9 cellular contexts compared by ENCODE assay signal in genomic region chr4:112523764-112524505, GRCh38. TPM values are rescaled to one million over a fixed set of nuclear protein-coding genes. Genes with fewer than 3 reads are reported as not detected.
DNase-seq lines count a peak whose midpoint lies in the region; ATAC-seq lines count a peak whose summit lies in the region.
"Had no signal": no experiment of that assay in that cellular context is flagged by ENCODE, and none has a peak within 500 bp of the region (broad histone marks: within the 10 kb centered on the region; RNA-seq: fewer than 3 reads in every experiment).

No MANE protein-coding gene starts in this region.

- H3K27me3 ChIP-seq in BLaER1, result peaks cover 74% of the 10 kb centered on the region
- H3K27me3 ChIP-seq in NT2/D1 (ENCODE audit: insufficient read depth, insufficient read length), result peaks cover 72% of the 10 kb centered on the region
- H3K27me3 ChIP-seq in rectal smooth muscle tissue (ENCODE audit: control insufficient read depth, insufficient read depth, low read length), result peaks cover 44% of the 10 kb centered on the region
- H3K27me3 ChIP-seq in aorta (ENCODE audit: control insufficient read depth in 1 of 2, insufficient read depth in 2 of 2, low read length in 1 of 2), result no peaks in the 10 kb centered on the region

- H3K9me3 ChIP-seq in BLaER1, result peaks cover 38% of the 10 kb centered on the region
- no peaks in the 10 kb centered on the region for H3K9me3 ChIP-seq in NT2/D1 (ENCODE audit: insufficient read depth, low read length)
- no peaks in the 10 kb centered on the region for H3K9me3 ChIP-seq in aorta (ENCODE audit: control insufficient read depth, low read length)

- intact Hi-C loops in aorta (cut with DNase I), result no loop called here

- ATAC-seq in GM19328 (IDR thresholded peaks at IDR 0.05; ENCODE audit: unreplicated experiment), result peak; percentile 82
- peak; percentile 87 for ATAC-seq in HG03439 (IDR thresholded peaks at IDR 0.05; ENCODE audit: unreplicated experiment)
- peak; percentile 76 for ATAC-seq in aorta (ENCODE audit: low FRiP score)

- peaks cover 39% of the 10 kb centered on the region for H4K20me1 ChIP-seq in BLaER1

- 3 to 5% methylated on average over 45 to 46 of the region's 46 CpGs for WGBS in aorta, 2 donors

- H3K27ac ChIP-seq in BLaER1 (no peak overlapping the region), rectal smooth muscle tissue (ENCODE audit: low read depth, low read length) (no peak overlapping the region), aorta (ENCODE audit: low read depth in 1 of 2, low read length in 2 of 2) (no peak overlapping the region)

- no peak overlapping the region for H3K9ac ChIP-seq in BLaER1
- H3K9ac ChIP-seq in NT2/D1 (ENCODE audit: insufficient read length, low read depth), result no peak overlapping the region
- no peak overlapping the region for H3K9ac ChIP-seq in rectal smooth muscle tissue (ENCODE audit: low read length)

- peaks cover 16% of the 10 kb centered on the region for H3K4me1 ChIP-seq in BLaER1
- peaks cover 5% of the 10 kb centered on the region for H3K4me1 ChIP-seq in NT2/D1 (ENCODE audit: insufficient read depth, insufficient read length)
- no peaks in the 10 kb centered on the region for H3K4me1 ChIP-seq in rectal smooth muscle tissue (ENCODE audit: control insufficient read depth, insufficient read depth, low read length)
- no peaks in the 10 kb centered on the region for H3K4me1 ChIP-seq in aorta (ENCODE audit: control insufficient read depth in 1 of 2, insufficient read depth in 2 of 2, low read length in 2 of 2)

- H3K36me3 ChIP-seq in BLaER1 (no peaks in the 10 kb centered on the region), NT2/D1 (ENCODE audit: insufficient read depth, insufficient read length, low read length) (no peaks in the 10 kb centered on the region), rectal smooth muscle tissue (ENCODE audit: control insufficient read depth, insufficient read depth, low read length) (no peaks in the 10 kb centered on the region), aorta (ENCODE audit: control insufficient read depth in 1 of 2, insufficient read depth in 2 of 2, low read length in 1 of 2) (no peaks in the 10 kb centered on the region)

- H3K4me3 ChIP-seq in BLaER1 (peak overlapping the region; percentile 52), NT2/D1 (ENCODE audit: insufficient read length, low read depth) (peak overlapping the region; percentile 27), rectal smooth muscle tissue (ENCODE audit: low read length) (peak overlapping the region; percentile 58), aorta (ENCODE audit: low read length in 2 of 2) (peak overlapping the region in 1 of 2 donors; percentile 3)

- H3K4me2 ChIP-seq in BLaER1, result peak overlapping the region; percentile 73

- peak; percentile 70 for DNase-seq in NT2/D1 (ENCODE audit: low read depth, low spot score)
- peak; percentile 87 to 88 for DNase-seq in activated T-cell treated with anti-CD3 and anti-CD28 coated beads, Interleukin-2, amount 50 U/mL, for 48 hours
- DNase-seq in germinal center (ENCODE audit: low spot score), result peak; percentile 81
- DNase-seq in aorta, result peak; percentile 64 to 83

RNA-seq across cellular contexts. Expression of gene NEUROG2, which starts 8.0 kb away (rescaled TPM):
- total RNA-seq in aorta, result not detected
- not detected for polyA plus RNA-seq in aorta
- total RNA-seq: M059J had no signal
